Comparison of ENCODE assay signal across 11 cellular contexts in the genomic region with DNA sequence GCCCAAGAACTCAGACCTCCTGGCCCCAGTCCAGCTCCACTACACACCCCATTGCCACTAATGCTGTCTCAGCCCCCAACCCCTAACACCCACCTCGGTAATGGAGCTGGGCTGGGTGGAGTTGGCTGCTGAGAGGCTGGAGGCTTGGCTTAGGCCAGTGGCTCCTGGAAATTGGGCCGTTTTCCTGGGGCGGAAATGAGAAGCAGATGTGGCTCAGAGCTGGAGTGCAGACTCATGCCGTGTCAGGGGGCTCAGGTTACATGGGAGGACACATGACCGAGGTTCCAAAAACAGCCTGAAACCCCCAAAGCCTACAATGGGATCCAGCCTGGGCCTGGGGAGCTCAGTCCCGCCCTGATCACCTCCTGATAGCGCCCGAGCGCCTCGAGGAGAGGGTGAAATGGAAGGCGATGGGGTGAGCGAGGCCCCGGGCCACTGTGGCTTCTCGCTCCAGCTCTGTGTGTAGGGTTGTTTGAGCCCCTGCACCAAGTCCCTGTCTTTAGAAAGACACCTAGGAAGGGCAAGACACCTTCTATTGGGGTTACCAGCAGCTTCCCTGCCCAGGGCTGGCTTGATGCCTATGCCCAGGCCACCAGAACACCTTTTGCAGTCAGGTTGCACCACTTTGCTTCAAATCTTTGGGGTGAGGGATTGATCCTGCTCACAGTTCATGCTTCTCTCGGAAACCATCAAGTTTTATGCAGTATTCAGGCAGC.
A peak's percentile ranks its signal among the peaks of the same experiment; 100 is the strongest.
DNase-seq lines count a peak whose midpoint lies in the region; ATAC-seq and TF ChIP-seq lines count a peak whose summit lies in the region.
"Had no signal": no experiment of that assay in that cellular context is flagged by ENCODE, and none has a peak within 500 bp of the region (broad histone marks: within the 10 kb centered on the region; RNA-seq: fewer than 3 reads in every experiment).

No MANE protein-coding gene starts in this region.

- H3K4me3 ChIP-seq in AG04449 (ENCODE audit: low read depth, low read length), result no peak overlapping the region
- H3K4me3 ChIP-seq in esophagus muscularis mucosa, result no peak overlapping the region
- H3K4me3 ChIP-seq in neutrophil (ENCODE audit: low read depth in 1 of 2, low read length in 1 of 2), result no peak overlapping the region

- no peak overlapping the region for H3K4me3 Mint-ChIP-seq in activated CD4-positive, alpha-beta memory T cell treated with anti-CD3 and anti-CD28 coated beads, Interleukin-2, amount 10 ng/mL, durations not matched to agents 7 days and 5 days
- H3K4me3 Mint-ChIP-seq: activated naive CD8-positive, alpha-beta T cell treated with anti-CD3 and anti-CD28 coated beads, Interleukin-2, amount 10 ng/mL, durations not matched to agents 7 days and 5 days had no signal

- H3K27ac ChIP-seq in esophagus muscularis mucosa (replicated peaks in 1 of 4) (peak overlapping the region; percentile 47 to 63 (median 56)), neutrophil (peak overlapping the region; percentile 58)
- H3K27ac ChIP-seq: C4-2B had no signal

- H3K36me3 Mint-ChIP-seq in activated CD4-positive, alpha-beta memory T cell treated with anti-CD3 and anti-CD28 coated beads, Interleukin-2, amount 10 ng/mL, durations not matched to agents 7 days and 5 days (ENCODE audit: low read depth), result no peaks in the 10 kb centered on the region
- H3K36me3 Mint-ChIP-seq: activated naive CD8-positive, alpha-beta T cell treated with anti-CD3 and anti-CD28 coated beads, Interleukin-2, amount 10 ng/mL, durations not matched to agents 7 days and 5 days had no signal

- no peaks in the 10 kb centered on the region for H3K27me3 Mint-ChIP-seq in activated CD4-positive, alpha-beta memory T cell treated with anti-CD3 and anti-CD28 coated beads, Interleukin-2, amount 10 ng/mL, durations not matched to agents 7 days and 5 days

- WGBS in esophagus muscularis mucosa, result 64% methylated on average over 11 of the region's 15 CpGs

- H3K27me3 ChIP-seq in esophagus muscularis mucosa, result no peaks in the 10 kb centered on the region
- no peaks in the 10 kb centered on the region for H3K27me3 ChIP-seq in neutrophil

- no peaks in the 10 kb centered on the region for H3K9me3 Mint-ChIP-seq in activated CD4-positive, alpha-beta memory T cell treated with anti-CD3 and anti-CD28 coated beads, Interleukin-2, amount 10 ng/mL, durations not matched to agents 7 days and 5 days
- H3K9me3 Mint-ChIP-seq: activated naive CD8-positive, alpha-beta T cell treated with anti-CD3 and anti-CD28 coated beads, Interleukin-2, amount 10 ng/mL, durations not matched to agents 7 days and 5 days had no signal

- intact Hi-C loops in esophagus muscularis mucosa (cut with DNase I), result no loop called here

- H3K4me1 ChIP-seq in esophagus muscularis mucosa (peaks cover 15 to 41% (median 39%) of the 10 kb centered on the region in 4 donors), neutrophil (ENCODE audit: control insufficient read depth in 1 of 2, insufficient read depth in 1 of 2, low read depth in 1 of 2, low read length in 1 of 2) (peaks cover 20 to 29% of the 10 kb centered on the region in 2 experiments)

- TF ChIP-seq CTCF in AG04449 (IDR thresholded peaks at IDR 0.05; ENCODE audit: insufficient read depth, low read length, missing control alignments) (no peak), esophagus muscularis mucosa (IDR thresholded peaks at IDR 0.05) (no peak), neutrophil (IDR thresholded peaks at IDR 0.05) (no peak)

- no peak for ATAC-seq in HG03342 (IDR thresholded peaks at IDR 0.05; ENCODE audit: unreplicated experiment)
- no peak for ATAC-seq in GM19397 (IDR thresholded peaks at IDR 0.05; ENCODE audit: unreplicated experiment)

- H3K36me3 ChIP-seq in esophagus muscularis mucosa (no peaks in the 10 kb centered on the region), neutrophil (no peaks in the 10 kb centered on the region)

- TF ChIP-seq EP300 in esophagus muscularis mucosa (IDR thresholded peaks at IDR 0.05), result no peak

- no peaks in the 10 kb centered on the region for H3K9me3 ChIP-seq in esophagus muscularis mucosa
- H3K9me3 ChIP-seq in neutrophil, result no peaks in the 10 kb centered on the region

- CTCF ChIA-PET in AG04449 (lab: Yijun Ruan, JAX), result interaction anchor here (1.3 to 13.2 kb wide), 6 partner anchors 10 to 257 kb away, joined by 3 to 248 read pairs (median 10); partner anchors contain the start of gene ZFP36L2
- CTCF ChIA-PET in activated CD4-positive, alpha-beta memory T cell treated with anti-CD3 and anti-CD28 coated beads, Interleukin-2, amount 10 ng/mL, durations not matched to agents 7 days and 5 days (lab: Charles Lee), result no interaction called here

- TF ChIP-seq POLR2A in esophagus muscularis mucosa (IDR thresholded peaks at IDR 0.05; ENCODE audit: low read depth), result no peak

- peaks cover 18% of the 10 kb centered on the region for H3K4me1 Mint-ChIP-seq in activated CD4-positive, alpha-beta memory T cell treated with anti-CD3 and anti-CD28 coated beads, Interleukin-2, amount 10 ng/mL, durations not matched to agents 7 days and 5 days

- DNase-seq in AG04449 (ENCODE audit: low read depth, low spot score), result peak; percentile 67
- DNase-seq in Kasumi-1 (lab: John Stamatoyannopoulos, UW), result peak; percentile 31 to 41
- DNase-seq in esophagus muscularis mucosa (ENCODE audit: extremely low spot score), result no peak
- no peak for DNase-seq in stimulated activated CD4-positive, alpha-beta T cell treated with anti-CD3 and anti-CD28 coated beads, Interleukin-2, amount 100 ng/mL, for 48 hours
- no peak for DNase-seq in activated CD4-positive, alpha-beta memory T cell treated with anti-CD3 and anti-CD28 coated beads, Interleukin-2, amount 10 ng/mL, durations not matched to agents 7 days and 5 days
- DNase-seq: activated naive CD8-positive, alpha-beta T cell treated with anti-CD3 and anti-CD28 coated beads, Interleukin-2, amount 10 ng/mL, durations not matched to agents 7 days and 5 days; NCI-H1092 treated with DMSO at 0.1 percent for 48 hours had no signal

- POLR2A ChIA-PET in AG04449 (lab: Yijun Ruan, JAX), result interaction anchor here (0.8 to 1.3 kb wide), 5 partner anchors 9 to 260 kb away, joined by 3 to 5 read pairs (median 3); partner anchors contain the start of gene ZFP36L2
- POLR2A ChIA-PET in activated CD4-positive, alpha-beta memory T cell treated with anti-CD3 and anti-CD28 coated beads, Interleukin-2, amount 10 ng/mL, durations not matched to agents 7 days and 5 days (lab: Charles Lee), result no interaction called here

- H3K27ac Mint-ChIP-seq in activated CD4-positive, alpha-beta memory T cell treated with anti-CD3 and anti-CD28 coated beads, Interleukin-2, amount 10 ng/mL, durations not matched to agents 7 days and 5 days, result no peak overlapping the region
- H3K27ac Mint-ChIP-seq: activated naive CD8-positive, alpha-beta T cell treated with anti-CD3 and anti-CD28 coated beads, Interleukin-2, amount 10 ng/mL, durations not matched to agents 7 days and 5 days had no signal

Comparison
In these comparisons a context has a peak if more than half of its experiments do, and no peak if none do; other contexts are left out.
1. DNase-seq: peak in AG04449 (single experiment) and Kasumi-1 (2 of 2); none in esophagus muscularis mucosa (single experiment), stimulated activated CD4-positive, alpha-beta T cell treated with anti-CD3 and anti-CD28 coated beads, Interleukin-2, amount 100 ng/mL, for 48 hours (0 of 2) and activated CD4-positive, alpha-beta memory T cell treated with anti-CD3 and anti-CD28 coated beads, Interleukin-2, amount 10 ng/mL, durations not matched to agents 7 days and 5 days (single experiment).